Comparison of ENCODE assay signal across 1 cellular context in genomic region chr6:11225990-11226389, GRCh38.
TF ChIP-seq lines count a peak whose summit lies in the region.

No MANE protein-coding gene starts in this region.

TF ChIP-seq in HepG2, 621 proteins besides CTCF, POLR2A, EP300 and RAD21 (continued from another document and continues in another):
- 0 out of 2 replicates have a peak, but pooled peaks have one; percentile 40 for TF ChIP-seq ARID4A (CRISPR knock-in tag; IDR thresholded peaks at IDR 0.05; ENCODE audit: borderline replicate concordance)
- TF ChIP-seq ONECUT2 (CRISPR knock-in tag; IDR thresholded peaks at IDR 0.05): no peak
- no peak for TF ChIP-seq ZNF788 (CRISPR knock-in tag; IDR thresholded peaks at IDR 0.05; ENCODE audit: borderline replicate concordance)
- TF ChIP-seq FOSL2 (CRISPR knock-in tag; IDR thresholded peaks at IDR 0.05): peak; percentile 45; the same call in 1 of the 2 replicates
- no peak for TF ChIP-seq JUNB (CRISPR knock-in tag; IDR thresholded peaks at IDR 0.05; ENCODE audit: borderline replicate concordance)
- no peak for TF ChIP-seq ATF7-NPFF (CRISPR knock-in tag; IDR thresholded peaks at IDR 0.05; ENCODE audit: low read depth)
- TF ChIP-seq KAT8 (CRISPR knock-in tag; IDR thresholded peaks at IDR 0.05): peak; percentile 28; the same call in 1 of the 2 replicates
- peak; percentile 17; the same call in 1 of the 2 replicates for TF ChIP-seq HOMEZ (CRISPR knock-in tag; IDR thresholded peaks at IDR 0.05; ENCODE audit: low read depth)
- no peak for TF ChIP-seq PLSCR1 (CRISPR knock-in tag; IDR thresholded peaks at IDR 0.05; ENCODE audit: borderline replicate concordance)
- no peak for TF ChIP-seq CBX1 (IDR thresholded peaks at IDR 0.05; ENCODE audit: low read depth)
- no peak for TF ChIP-seq BCL3 (CRISPR knock-in tag; IDR thresholded peaks at IDR 0.05)
- TF ChIP-seq PHF21A (CRISPR knock-in tag; IDR thresholded peaks at IDR 0.05): 0 out of 2 replicates have a peak, but pooled peaks have one; percentile 28
- TF ChIP-seq ZBED4 (CRISPR knock-in tag; IDR thresholded peaks at IDR 0.05; ENCODE audit: borderline replicate concordance): 0 out of 2 replicates have a peak, but pooled peaks have one; percentile 23
- no peak for TF ChIP-seq BATF2 (CRISPR knock-in tag; IDR thresholded peaks at IDR 0.05)
- no peak for TF ChIP-seq ZNF687 (CRISPR knock-in tag; IDR thresholded peaks at IDR 0.05)
- TF ChIP-seq MAX (IDR thresholded peaks at IDR 0.05): peak; percentile 25; the same call in 1 of the 2 replicates
- TF ChIP-seq SP2 (CRISPR knock-in tag; IDR thresholded peaks at IDR 0.05): no peak
- no peak for TF ChIP-seq IKZF1 (IDR thresholded peaks at IDR 0.05)
- TF ChIP-seq FOXA1 (IDR thresholded peaks at IDR 0.05): peak; percentile 89
- TF ChIP-seq FOXA1 (CRISPR knock-in tag; IDR thresholded peaks at IDR 0.05): peak; percentile 91
- TF ChIP-seq ZBTB38 (CRISPR knock-in tag; IDR thresholded peaks at IDR 0.05): no peak
- TF ChIP-seq CBFB (CRISPR knock-in tag; IDR thresholded peaks at IDR 0.05): no peak
- peak; percentile 79 for TF ChIP-seq GATAD2A (CRISPR knock-in tag; IDR thresholded peaks at IDR 0.05)
- TF ChIP-seq NR0B2 (CRISPR knock-in tag; IDR thresholded peaks at IDR 0.05): no peak
- no peak; the same call in 1 of the 2 replicates for TF ChIP-seq IRF2 (CRISPR knock-in tag; IDR thresholded peaks at IDR 0.05)
- no peak for TF ChIP-seq PRDM15 (CRISPR knock-in tag; IDR thresholded peaks at IDR 0.05)
- TF ChIP-seq MTERF4 (CRISPR knock-in tag; IDR thresholded peaks at IDR 0.05): no peak
